In genomic region chr6:968791-969190, GRCh38 we compare ENCODE assay signal across 19 cellular contexts.
DNase-seq lines count a peak whose midpoint lies in the region; ATAC-seq and TF ChIP-seq lines count a peak whose summit lies in the region.
"Had no signal": no experiment of that assay in that cellular context is flagged by ENCODE, and none has a peak within 500 bp of the region (broad histone marks: within the 10 kb centered on the region; RNA-seq: fewer than 3 reads in every experiment).

No MANE protein-coding gene starts in this region.

- H3K27ac ChIP-seq in neural progenitor cell, result no peak overlapping the region
- no peak overlapping the region for H3K27ac ChIP-seq in thyroid gland
- H3K27ac ChIP-seq: 22Rv1, BLaER1 had no signal

- H3F3A ChIP-seq in neural progenitor cell (ENCODE audit: low read depth), result no peaks in the 10 kb centered on the region

- H3K4me3 ChIP-seq in neural progenitor cell (no peak overlapping the region), thyroid gland (replicated peaks in 1 of 3) (no peak overlapping the region)
- H3K4me3 ChIP-seq: BLaER1, GM23338 had no signal

- H3K9ac ChIP-seq in neural progenitor cell, result no peak overlapping the region
- H3K9ac ChIP-seq: BLaER1 had no signal

- H3K9me3 ChIP-seq in neural progenitor cell (ENCODE audit: low read depth), result no peaks in the 10 kb centered on the region
- no peaks in the 10 kb centered on the region for H3K9me3 ChIP-seq in thyroid gland

- peaks cover 22% of the 10 kb centered on the region for H3K4me1 Mint-ChIP-seq in neural progenitor cell
- H3K4me1 Mint-ChIP-seq: B cell; CD14-positive monocyte; CD8-positive, alpha-beta memory T cell had no signal

- no peak overlapping the region for H3K4me3 Mint-ChIP-seq in neural progenitor cell
- H3K4me3 Mint-ChIP-seq: B cell; CD14-positive monocyte; CD4-positive, alpha-beta T cell; CD8-positive, alpha-beta memory T cell; GM23338; H9 had no signal

- no peak for TF ChIP-seq CTCF in neural progenitor cell (IDR thresholded peaks at IDR 0.05)
- no peak for TF ChIP-seq CTCF in thyroid gland (IDR thresholded peaks at IDR 0.05)

- no peak overlapping the region for H3K4me2 ChIP-seq in neural progenitor cell
- H3K4me2 ChIP-seq: BLaER1, GM23338 had no signal

- H3K27me3 ChIP-seq in neural progenitor cell (no peaks in the 10 kb centered on the region), thyroid gland (no peaks in the 10 kb centered on the region)
- H3K27me3 ChIP-seq: BLaER1 had no signal

- H3K4me1 ChIP-seq in neural progenitor cell, result no peaks in the 10 kb centered on the region
- peaks cover 0 to 5% of the 10 kb centered on the region in 2 donors for H3K4me1 ChIP-seq in thyroid gland

- H3K36me3 ChIP-seq in neural progenitor cell, result no peaks in the 10 kb centered on the region
- H3K36me3 ChIP-seq in thyroid gland, result no peaks in the 10 kb centered on the region
- H3K36me3 ChIP-seq: BLaER1 had no signal

- no peaks in the 10 kb centered on the region for H4K20me1 ChIP-seq in neural progenitor cell (ENCODE audit: low read depth)
- H4K20me1 ChIP-seq: BLaER1 had no signal

- peak; percentile 20 for DNase-seq in DMS 273 (lab: John Stamatoyannopoulos, UW; ENCODE audit: unreplicated experiment)
- no peak for DNase-seq in DMS 273 treated with DMSO at 0.1 percent for 48 hours (lab: John Stamatoyannopoulos, UW)
- peak; percentile 5 for DNase-seq in middle frontal gyrus (ENCODE audit: extremely low spot score, low spot score)
- no peak for DNase-seq in neural progenitor cell (ENCODE audit: low spot score)
- DNase-seq in thyroid gland, result peak; percentile 45 to 56
- DNase-seq in C1 segment of cervical spinal cord (lab: John Stamatoyannopoulos, UW), result no peak
- DNase-seq in NCI-H2196 (lab: John Stamatoyannopoulos, UW; ENCODE audit: unreplicated experiment), result no peak
- DNase-seq: CD4-positive, alpha-beta T cell; CD8-positive, alpha-beta memory T cell; DMS153; DND-41; H9 had no signal

- no peak overlapping the region for H2AFZ ChIP-seq in neural progenitor cell (replicated peaks)
- H2AFZ ChIP-seq: GM23338 had no signal

- TF ChIP-seq POLR2A in thyroid gland (IDR thresholded peaks at IDR 0.05), result no peak

- WGBS in thyroid gland, 2 donors, result 46 to 52% methylated on average over 7 of the region's 7 CpGs

- H3K27me3 Mint-ChIP-seq in neural progenitor cell (ENCODE audit: insufficient read depth, low read depth), result peaks cover 4% of the 10 kb centered on the region

- H3K79me2 ChIP-seq in neural progenitor cell (ENCODE audit: low read depth), result no peaks in the 10 kb centered on the region

- ATAC-seq in HG02642 (IDR thresholded peaks at IDR 0.05; ENCODE audit: poor library complexity, unreplicated experiment), result no peak
- ATAC-seq: GM23338, HCT116 had no signal

- H3K27ac Mint-ChIP-seq in neural progenitor cell, result peak overlapping the region; percentile 27
- H3K27ac Mint-ChIP-seq: B cell; CD14-positive monocyte; CD4-positive, alpha-beta T cell; CD8-positive, alpha-beta memory T cell; GM23338; H9 had no signal

- H3K36me3 Mint-ChIP-seq in neural progenitor cell, result no peaks in the 10 kb centered on the region
- H3K36me3 Mint-ChIP-seq: CD14-positive monocyte; CD8-positive, alpha-beta memory T cell had no signal

- intact Hi-C loops in thyroid gland (cut with DNase I), result no loop called here

- H3K9me3 Mint-ChIP-seq in neural progenitor cell, result peaks cover 9% of the 10 kb centered on the region
- H3K9me3 Mint-ChIP-seq: CD4-positive, alpha-beta T cell; GM23338; H9 had no signal

Comparison
In these comparisons a context has a peak if more than half of its experiments do, and no peak if none do; other contexts are left out.
1. DNase-seq: peak in DMS 273 (single experiment), middle frontal gyrus (single experiment) and thyroid gland (2 of 2); none in DMS 273 treated with DMSO at 0.1 percent for 48 hours (single experiment), neural progenitor cell (single experiment), C1 segment of cervical spinal cord (0 of 14) and NCI-H2196 (single experiment).